In genomic region chr17:76671123-76671911, GRCh38 we compare ENCODE assay signal across 1 cellular context.
TF ChIP-seq lines count a peak whose summit lies in the region.

No MANE protein-coding gene starts in this region.

TF ChIP-seq in HepG2, 621 proteins besides CTCF, POLR2A, EP300 and RAD21 (continued from another document and continues in another):
- TF ChIP-seq MZF1 (CRISPR knock-in tag; IDR thresholded peaks at IDR 0.05; ENCODE audit: borderline replicate concordance) = peak; percentile 71; the same call in 1 of the 2 replicates
- TF ChIP-seq PATZ1 (CRISPR knock-in tag; IDR thresholded peaks at IDR 0.05) = peak; percentile 82
- TF ChIP-seq SRF (IDR thresholded peaks at IDR 0.05; ENCODE audit: low read depth, low read length) = no peak; the same call in 1 of the 2 replicates
- peak; percentile 85; the same call in 1 of the 2 replicates for TF ChIP-seq CENPT (CRISPR knock-in tag; IDR thresholded peaks at IDR 0.05; ENCODE audit: low read depth)
- no peak for TF ChIP-seq ISX (CRISPR knock-in tag; conservative IDR thresholded peaks at IDR 0.05)
- TF ChIP-seq PHB2 (IDR thresholded peaks at IDR 0.05; ENCODE audit: partially characterized antibody) = no peak
- TF ChIP-seq RCOR2 (CRISPR knock-in tag; IDR thresholded peaks at IDR 0.05) = no peak; the same call in 1 of the 2 replicates
- 0 out of 2 replicates have a peak, but pooled peaks have one; percentile 35 for TF ChIP-seq GATA4 (IDR thresholded peaks at IDR 0.05; ENCODE audit: borderline replicate concordance, low read depth)
- TF ChIP-seq PTBP1 (IDR thresholded peaks at IDR 0.05; ENCODE audit: low read depth, low read length, poor library complexity, severe bottlenecking) = no peak
- TF ChIP-seq ZNF577 (CRISPR knock-in tag; IDR thresholded peaks at IDR 0.05; ENCODE audit: borderline replicate concordance, low read depth) = no peak
- no peak for TF ChIP-seq CCAR2 (optimal IDR thresholded peaks at IDR 0.05; ENCODE audit: low read depth, low read length)
- peak; percentile 19; the same call in 1 of the 2 replicates for TF ChIP-seq ATF3 (CRISPR knock-in tag; IDR thresholded peaks at IDR 0.05)
- TF ChIP-seq PAF1 (CRISPR knock-in tag; IDR thresholded peaks at IDR 0.05) = no peak
- TF ChIP-seq KLF9 (CRISPR knock-in tag; IDR thresholded peaks at IDR 0.05; ENCODE audit: low read depth) = no peak
- TF ChIP-seq ZNF772 (CRISPR knock-in tag; IDR thresholded peaks at IDR 0.05) = peak; percentile 93; the same call in 1 of the 2 replicates
- TF ChIP-seq GABPA (IDR thresholded peaks at IDR 0.05; ENCODE audit: low read depth, low read length) = peak; percentile 90
- peak; percentile 94 for TF ChIP-seq GABPA (CRISPR knock-in tag; IDR thresholded peaks at IDR 0.05; ENCODE audit: low read depth)
- peak; percentile 96; the same call in 1 of the 2 replicates for TF ChIP-seq ZNF556 (CRISPR knock-in tag; IDR thresholded peaks at IDR 0.05; ENCODE audit: borderline replicate concordance)
- TF ChIP-seq MTERF4 (CRISPR knock-in tag; IDR thresholded peaks at IDR 0.05) = peak; percentile 89; the same call in 1 of the 2 replicates
- TF ChIP-seq CENPX (CRISPR knock-in tag; IDR thresholded peaks at IDR 0.05) = no peak
- peak; percentile 51; the same call in 1 of the 2 replicates for TF ChIP-seq ZBTB26 (CRISPR knock-in tag; IDR thresholded peaks at IDR 0.05; ENCODE audit: borderline replicate concordance)
- TF ChIP-seq CEBPZ (IDR thresholded peaks at IDR 0.05; ENCODE audit: low read length) = peak; percentile 97
- no peak for TF ChIP-seq ZNF362 (CRISPR knock-in tag; IDR thresholded peaks at IDR 0.05; ENCODE audit: borderline replicate concordance)
- TF ChIP-seq ZNF234 (CRISPR knock-in tag; conservative IDR thresholded peaks at IDR 0.05) = no peak
- TF ChIP-seq DPF2 (CRISPR knock-in tag; IDR thresholded peaks at IDR 0.05; ENCODE audit: borderline replicate concordance, low read depth) = no peak
- no peak for TF ChIP-seq ZNF850 (CRISPR knock-in tag; conservative IDR thresholded peaks at IDR 0.05)
- peak; percentile 81; the same call in 1 of the 2 replicates for TF ChIP-seq MED1 (CRISPR knock-in tag; IDR thresholded peaks at IDR 0.05)
- TF ChIP-seq ZNF800 (CRISPR knock-in tag; IDR thresholded peaks at IDR 0.05) = peak; percentile 67
- TF ChIP-seq NKX3-1 (CRISPR knock-in tag; IDR thresholded peaks at IDR 0.05) = 0 out of 2 replicates have a peak, but pooled peaks have one; percentile 56
- TF ChIP-seq ZNF704 (CRISPR knock-in tag; IDR thresholded peaks at IDR 0.05; ENCODE audit: borderline replicate concordance) = peak; percentile 60; the same call in 1 of the 2 replicates
- no peak for TF ChIP-seq ZBTB10 (CRISPR knock-in tag; IDR thresholded peaks at IDR 0.05; ENCODE audit: borderline replicate concordance)
- no peak for TF ChIP-seq ZNF282 (IDR thresholded peaks at IDR 0.05; ENCODE audit: partially characterized antibody)
- peak; percentile 26 for TF ChIP-seq SNAPC4 (CRISPR knock-in tag; IDR thresholded peaks at IDR 0.05)
